In the genomic region with DNA sequence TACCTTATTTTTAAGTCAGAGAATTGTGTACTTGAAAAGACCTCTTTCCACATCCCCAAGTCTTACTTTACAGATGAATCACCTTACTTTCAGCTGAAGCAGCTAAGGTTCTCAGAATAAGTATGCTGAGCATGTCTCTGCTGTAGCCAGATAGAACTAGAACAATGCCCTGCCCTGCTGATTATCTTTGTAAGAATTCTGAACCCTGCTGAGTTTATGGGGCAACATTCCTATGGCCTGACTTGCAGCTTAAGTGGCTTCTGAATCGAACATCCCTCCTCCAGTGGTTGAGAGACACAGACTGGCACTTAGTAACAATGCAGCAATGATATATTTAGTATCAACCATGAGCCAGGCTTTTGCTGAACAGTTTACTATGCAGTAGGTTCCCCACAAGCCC, we compare ENCODE assay signal across 11 cellular contexts.
DNase-seq lines count a peak whose midpoint lies in the region; ATAC-seq, FAIRE-seq and TF ChIP-seq lines count a peak whose summit lies in the region.
"Had no signal": no experiment of that assay in that cellular context is flagged by ENCODE, and none has a peak within 500 bp of the region (broad histone marks: within the 10 kb centered on the region; RNA-seq: fewer than 3 reads in every experiment).

No MANE protein-coding gene starts in this region.

- no peaks in the 10 kb centered on the region for H4K20me1 ChIP-seq in astrocyte (ENCODE audit: insufficient read depth, low read length)

- peak overlapping the region; percentile 97 for H3K27ac Mint-ChIP-seq in astrocyte (ENCODE audit: unreplicated experiment)
- no peak overlapping the region for H3K27ac Mint-ChIP-seq in stimulated activated effector memory CD8-positive, alpha-beta T cell treated with anti-CD3 and anti-CD28 coated beads, Interleukin-12 subunit alpha, Interleukin-12 subunit beta, amount 100 ng/mL, for 72 hours

- H3K27me3 Mint-ChIP-seq in astrocyte (ENCODE audit: low read depth, unreplicated experiment) = no peaks in the 10 kb centered on the region

- H3K9me3 ChIP-seq in astrocyte (ENCODE audit: insufficient read depth, low read depth, low read length) = peaks cover 3% of the 10 kb centered on the region
- H3K9me3 ChIP-seq: neutrophil had no signal

- H3K4me3 ChIP-seq in ACC112 (ENCODE audit: low read depth, low read length) = peak overlapping the region; percentile 49; the same call in 1 of the 2 replicates
- H3K4me3 ChIP-seq in astrocyte (ENCODE audit: insufficient read depth, low read depth, low read length) = peak overlapping the region; percentile 1

- H3K27me3 ChIP-seq in ACC112 (ENCODE audit: insufficient read depth, low read length) (no peaks in the 10 kb centered on the region), astrocyte (ENCODE audit: insufficient read depth, low read length) (no peaks in the 10 kb centered on the region)
- H3K27me3 ChIP-seq: neutrophil had no signal

- peaks cover 5% of the 10 kb centered on the region for H3K9me3 Mint-ChIP-seq in astrocyte (ENCODE audit: unreplicated experiment)
- peaks cover 11% of the 10 kb centered on the region for H3K9me3 Mint-ChIP-seq in stimulated activated effector memory CD8-positive, alpha-beta T cell treated with anti-CD3 and anti-CD28 coated beads, Interleukin-12 subunit alpha, Interleukin-12 subunit beta, amount 100 ng/mL, for 72 hours

- H3K79me2 ChIP-seq in ACC112 (ENCODE audit: control insufficient read depth, insufficient read depth, low read length, unreplicated experiment) (no peaks in the 10 kb centered on the region), astrocyte (ENCODE audit: insufficient read depth, low read length) (no peaks in the 10 kb centered on the region)

- H3K4me3 Mint-ChIP-seq in astrocyte (ENCODE audit: unreplicated experiment) = no peak overlapping the region
- no peak overlapping the region for H3K4me3 Mint-ChIP-seq in stimulated activated effector memory CD8-positive, alpha-beta T cell treated with anti-CD3 and anti-CD28 coated beads, Interleukin-12 subunit alpha, Interleukin-12 subunit beta, amount 100 ng/mL, for 72 hours

- ATAC-seq in HG03025 (IDR thresholded peaks at IDR 0.05; ENCODE audit: low FRiP score, unreplicated experiment) (peak; percentile 57), GM18907 (IDR thresholded peaks at IDR 0.05; ENCODE audit: unreplicated experiment) (no peak), GM18505 (IDR thresholded peaks at IDR 0.05; ENCODE audit: unreplicated experiment) (no peak)
- no peak for ATAC-seq in stimulated activated effector memory CD8-positive, alpha-beta T cell treated with anti-CD3 and anti-CD28 coated beads, Interleukin-12 subunit alpha, Interleukin-12 subunit beta, amount 100 ng/mL, for 72 hours

- H3K4me2 ChIP-seq in astrocyte (ENCODE audit: low read length) = peak overlapping the region; percentile 67

- H3K9ac ChIP-seq in astrocyte (ENCODE audit: low read length) = peak overlapping the region; percentile 78

- no peak for TF ChIP-seq CTCF in astrocyte (IDR thresholded peaks at IDR 0.05; ENCODE audit: insufficient read depth, low read depth, low read length)

- peaks cover 50% of the 10 kb centered on the region for H3K4me1 Mint-ChIP-seq in astrocyte (ENCODE audit: low read depth, unreplicated experiment)
- no peaks in the 10 kb centered on the region for H3K4me1 Mint-ChIP-seq in stimulated activated effector memory CD8-positive, alpha-beta T cell treated with anti-CD3 and anti-CD28 coated beads, Interleukin-12 subunit alpha, Interleukin-12 subunit beta, amount 100 ng/mL, for 72 hours

- H3K27ac ChIP-seq in ACC112 (ENCODE audit: low read depth, low read length) (peak overlapping the region; percentile 100), astrocyte (ENCODE audit: low read depth, low read length) (peak overlapping the region; percentile 97)
- H3K27ac ChIP-seq: C4-2B, neutrophil had no signal

- no peak for TF ChIP-seq POLR2A in GM18505 (IDR thresholded peaks at IDR 0.05; ENCODE audit: borderline replicate concordance, extremely low read depth, insufficient read depth, insufficient read length)

- H3K4me1 ChIP-seq in ACC112 (ENCODE audit: control insufficient read depth, insufficient read depth, low read length, unreplicated experiment) = peaks cover 32% of the 10 kb centered on the region
- peaks cover 31% of the 10 kb centered on the region for H3K4me1 ChIP-seq in astrocyte (ENCODE audit: insufficient read depth, low read length)

- FAIRE-seq in astrocyte (lab: Jason Lieb, UNC) = peak; percentile 100

- peak; percentile 100 for DNase-seq in astrocyte (ENCODE audit: low read depth)
- DNase-seq in iPS-NIHi11 (ENCODE audit: low spot score) = peak; percentile 70
- no peak for DNase-seq in stimulated activated effector memory CD8-positive, alpha-beta T cell treated with anti-CD3 and anti-CD28 coated beads, Interleukin-12 subunit alpha, Interleukin-12 subunit beta, amount 100 ng/mL, for 72 hours (ENCODE audit: low spot score in 2 of 2)
- DNase-seq in NK-92 treated with Interleukin-12 subunit alpha and Interleukin-12 subunit beta, amount 100 ng/mL, for 24 hours (lab: John Stamatoyannopoulos, UW) = no peak
- DNase-seq: NCI-H748 treated with DMSO at 0.1 percent for 48 hours had no signal

- H2AFZ ChIP-seq in ACC112 (ENCODE audit: low read length, unreplicated experiment) (peak overlapping the region; percentile 82), astrocyte (ENCODE audit: low read depth, low read length) (no peak overlapping the region)

- peaks cover 14% of the 10 kb centered on the region for H3K36me3 Mint-ChIP-seq in astrocyte (ENCODE audit: low read depth, unreplicated experiment)
- H3K36me3 Mint-ChIP-seq in stimulated activated effector memory CD8-positive, alpha-beta T cell treated with anti-CD3 and anti-CD28 coated beads, Interleukin-12 subunit alpha, Interleukin-12 subunit beta, amount 100 ng/mL, for 72 hours = no peaks in the 10 kb centered on the region

- no peaks in the 10 kb centered on the region for H3K36me3 ChIP-seq in ACC112 (ENCODE audit: insufficient read depth, low read length)
- no peaks in the 10 kb centered on the region for H3K36me3 ChIP-seq in astrocyte (ENCODE audit: insufficient read depth, low read length)
- H3K36me3 ChIP-seq: neutrophil had no signal

Comparison
In these comparisons a context has a peak if more than half of its experiments do, and no peak if none do; other contexts are left out.
1. DNase-seq: peak in astrocyte (single experiment) and iPS-NIHi11 (single experiment); none in stimulated activated effector memory CD8-positive, alpha-beta T cell treated with anti-CD3 and anti-CD28 coated beads, Interleukin-12 subunit alpha, Interleukin-12 subunit beta, amount 100 ng/mL, for 72 hours (0 of 2) and NK-92 treated with Interleukin-12 subunit alpha and Interleukin-12 subunit beta, amount 100 ng/mL, for 24 hours (single experiment).